ENCODE assay signal across 10 cellular contexts in the genomic region with DNA sequence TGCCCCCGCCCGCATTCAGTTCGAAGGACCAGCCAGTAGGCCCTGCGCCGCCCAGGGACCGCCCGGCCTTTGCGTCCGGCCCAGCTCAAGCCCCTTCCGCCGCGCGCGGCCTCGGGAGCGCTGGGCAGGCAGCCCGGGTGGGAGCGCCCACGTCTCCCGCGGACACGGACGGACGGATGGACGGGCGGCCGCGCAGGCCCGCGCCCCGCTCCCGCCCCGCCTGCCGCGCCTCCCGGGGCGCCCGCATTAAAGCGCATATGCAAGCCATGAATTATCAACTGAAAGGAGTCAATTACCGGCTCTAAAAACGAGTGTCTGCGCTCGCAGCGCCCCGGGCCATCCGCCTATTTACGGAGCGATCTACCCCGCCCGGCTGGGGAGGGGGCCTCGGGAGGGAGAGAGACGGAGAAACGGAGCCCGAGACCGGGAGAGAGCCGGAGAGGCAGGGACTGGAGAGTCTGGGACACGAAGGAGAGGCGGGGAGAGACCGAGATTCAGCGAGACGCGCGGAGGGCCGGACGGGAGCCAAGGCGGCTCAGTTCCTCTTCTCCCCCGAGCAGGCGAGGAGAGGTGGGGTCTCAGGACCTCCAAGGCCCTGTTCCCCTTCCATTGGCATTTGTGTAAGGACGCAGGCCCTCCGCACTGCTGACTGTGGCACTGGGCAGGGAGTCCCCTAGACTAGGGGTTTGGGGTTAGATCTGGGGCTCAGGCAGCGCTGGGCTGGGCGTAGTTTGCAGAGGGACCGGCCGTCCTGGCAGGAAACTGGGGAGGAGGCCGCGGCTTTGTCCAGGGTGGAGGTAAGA. TPM values are rescaled to one million over a fixed set of nuclear protein-coding genes. Genes with fewer than 3 reads are reported as not detected.
DNase-seq lines count a peak whose midpoint lies in the region; ATAC-seq and TF ChIP-seq lines count a peak whose summit lies in the region.
"Had no signal": no experiment of that assay in that cellular context is flagged by ENCODE, and none has a peak within 500 bp of the region (broad histone marks: within the 10 kb centered on the region; RNA-seq: fewer than 3 reads in every experiment).

No MANE protein-coding gene starts in this region.

- H4K20me1 ChIP-seq in SK-N-SH (ENCODE audit: insufficient read depth) (no peaks in the 10 kb centered on the region), Karpas-422 (ENCODE audit: insufficient read depth, low read depth, low read length) (no peaks in the 10 kb centered on the region)

- H3K18ac ChIP-seq in mesenchymal stem cell (ENCODE audit: low read depth in 1 of 2, low read length in 2 of 2): no peak overlapping the region

- no peak overlapping the region for H4K8ac ChIP-seq in mesenchymal stem cell (ENCODE audit: low read length)

- no peaks in the 10 kb centered on the region for H3K79me1 ChIP-seq in mesenchymal stem cell (replicated peaks; ENCODE audit: low read length, poor library complexity, severe bottlenecking)

- DNase-seq in SK-N-SH (peak; percentile 77), mesenchymal stem cell (no peak), testis (no peak), globus pallidus (ENCODE audit: low spot score) (no peak), Karpas-422 (no peak)
- DNase-seq: activated CD4-positive, alpha-beta memory T cell treated with anti-CD3 and anti-CD28 coated beads for 36 hours had no signal

- no peak overlapping the region for H3K23ac ChIP-seq in mesenchymal stem cell (ENCODE audit: low read length in 2 of 2)

- no peak overlapping the region for H2AK5ac ChIP-seq in mesenchymal stem cell (ENCODE audit: low read length, severe bottlenecking)

- no peak overlapping the region for H2BK5ac ChIP-seq in mesenchymal stem cell (ENCODE audit: low read depth, low read length, poor library complexity, severe bottlenecking)

- POLR2A ChIA-PET in SK-N-SH (lab: Yijun Ruan, JAX): no interaction called here

- no peak overlapping the region for H3K27ac ChIP-seq in SK-N-SH (ENCODE audit: low read depth in 2 of 2, low read length in 1 of 2)
- H3K27ac ChIP-seq in duodenal mucosa (ENCODE audit: low read depth, low read length): no peak overlapping the region
- no peak overlapping the region for H3K27ac ChIP-seq in mesenchymal stem cell (ENCODE audit: low read length, poor library complexity, severe bottlenecking)
- H3K27ac ChIP-seq in testis: no peak overlapping the region
- no peak overlapping the region for H3K27ac ChIP-seq in Karpas-422 (ENCODE audit: low read length)

- H2AFZ ChIP-seq in SK-N-SH (ENCODE audit: low read depth) (no peak overlapping the region), mesenchymal stem cell (ENCODE audit: low read depth, low read length) (no peak overlapping the region), Karpas-422 (ENCODE audit: low read length) (no peak overlapping the region)

- WGBS in SK-N-SH (ENCODE audit: low lambda C conversion rate): 50% methylated on average over 43 of the region's 76 CpGs
- 2% methylated on average over 76 of the region's 76 CpGs for WGBS in mesenchymal stem cell
- WGBS in testis, 2 donors: 3 to 5% methylated on average over 20 to 76 of the region's 76 CpGs

- TF ChIP-seq POLR2A in testis (IDR thresholded peaks at IDR 0.05): no peak

- no peak overlapping the region for H2BK120ac ChIP-seq in mesenchymal stem cell (ENCODE audit: low read depth, low read length)

- H3K36me3 ChIP-seq in SK-N-SH (replicated peaks in 1 of 2; ENCODE audit: control insufficient read depth in 1 of 2, insufficient read depth in 2 of 2, low read length in 1 of 2) (no peaks in the 10 kb centered on the region), duodenal mucosa (ENCODE audit: control insufficient read depth in 1 of 2, insufficient read depth in 2 of 2, low read length in 2 of 2) (no peaks in the 10 kb centered on the region), mesenchymal stem cell (ENCODE audit: control insufficient read depth in 1 of 2, insufficient read depth in 2 of 2, low read depth in 1 of 2, low read length in 2 of 2) (no peaks in the 10 kb centered on the region), testis (ENCODE audit: low read depth, missing control alignments) (no peaks in the 10 kb centered on the region), Karpas-422 (ENCODE audit: insufficient read depth, low read length) (no peaks in the 10 kb centered on the region)

- H3K27me3 ChIP-seq in SK-N-SH (ENCODE audit: insufficient read depth) (peaks cover 17% of the 10 kb centered on the region; the same call in 1 of the 2 replicates), duodenal mucosa (ENCODE audit: control insufficient read depth in 1 of 2, insufficient read depth in 2 of 2, low read length in 2 of 2) (peaks cover 40 to 45% of the 10 kb centered on the region in 2 donors), mesenchymal stem cell (ENCODE audit: control insufficient read depth in 1 of 2, insufficient read depth in 1 of 2, low read length in 2 of 2) (peaks cover 90% of the 10 kb centered on the region in 2 experiments), testis (no peaks in the 10 kb centered on the region), Karpas-422 (ENCODE audit: low read length) (no peaks in the 10 kb centered on the region)

- CTCF ChIA-PET in SK-N-SH (lab: Yijun Ruan, JAX): interaction anchor here (1.3 to 11.5 kb wide), 19 partner anchors 10 to 276 kb away, joined by 3 to 496 read pairs (median 23); a partner anchor contains a TSS

- H3K79me2 ChIP-seq in SK-N-SH (ENCODE audit: insufficient read depth) (no peaks in the 10 kb centered on the region), Karpas-422 (ENCODE audit: low read length) (no peaks in the 10 kb centered on the region)

- no peak for ATAC-seq in SK-N-SH treated with all-trans-retinoic acid at 6 μM for 48 hours
- no peak for ATAC-seq in GM18861 (IDR thresholded peaks at IDR 0.05; ENCODE audit: unreplicated experiment)
- ATAC-seq: HCT116 had no signal

- H3K4me1 ChIP-seq in SK-N-SH (ENCODE audit: control insufficient read depth in 1 of 2, insufficient read depth in 2 of 2, low read depth in 1 of 2, low read length in 1 of 2) (peaks cover 0 to 10% of the 10 kb centered on the region in 2 experiments; a peak in 1 of 4 replicates), duodenal mucosa (ENCODE audit: control insufficient read depth in 1 of 2, insufficient read depth in 2 of 2, low read length in 2 of 2) (peaks cover 0 to 6% of the 10 kb centered on the region in 2 donors), mesenchymal stem cell (ENCODE audit: control insufficient read depth, insufficient read depth, low read depth, low read length) (peaks cover 9% of the 10 kb centered on the region), testis (no peaks in the 10 kb centered on the region), Karpas-422 (ENCODE audit: low read length) (no peaks in the 10 kb centered on the region)

- H3K4me3 ChIP-seq in SK-N-SH (ENCODE audit: low read depth in 2 of 2, low read length in 1 of 2) (peak overlapping the region in 1 of 2 experiments; percentile 12; a peak in 1 of 4 replicates), duodenal mucosa (ENCODE audit: low read depth in 1 of 2, low read length in 2 of 2) (peak overlapping the region; percentile 20 to 45), mesenchymal stem cell (ENCODE audit: insufficient read depth in 1 of 2, low read depth in 1 of 2, low read length in 2 of 2) (peak overlapping the region; percentile 18 to 63), testis (peak overlapping the region; percentile 19 to 51), Karpas-422 (ENCODE audit: low read length) (no peak overlapping the region)

- TF ChIP-seq RAD21 in SK-N-SH (IDR thresholded peaks at IDR 0.05; ENCODE audit: low read length): no peak

- no peaks in the 10 kb centered on the region for H3K9me3 ChIP-seq in SK-N-SH
- no peaks in the 10 kb centered on the region for H3K9me3 ChIP-seq in duodenal mucosa (ENCODE audit: control insufficient read depth in 1 of 2, low read length in 2 of 2)
- no peaks in the 10 kb centered on the region for H3K9me3 ChIP-seq in mesenchymal stem cell (ENCODE audit: control insufficient read depth, low read length)
- no peaks in the 10 kb centered on the region for H3K9me3 ChIP-seq in testis
- H3K9me3 ChIP-seq in Karpas-422 (ENCODE audit: low read length): no peaks in the 10 kb centered on the region

- intact Hi-C loops in testis (cut with DNase I; ENCODE audit: low total_unique reads): loop anchor here (10.0 kb wide), 1 partner anchor 76 kb away; no protein-coding TSS in a partner anchor

- H3F3A ChIP-seq in SK-N-SH (replicated peaks; ENCODE audit: insufficient read depth): no peaks in the 10 kb centered on the region

- H4K91ac ChIP-seq in mesenchymal stem cell (ENCODE audit: low read length): no peak overlapping the region

- no peak overlapping the region for H3K4ac ChIP-seq in mesenchymal stem cell (ENCODE audit: low read depth in 1 of 2, low read length in 2 of 2)

- H3K9me2 ChIP-seq in SK-N-SH (no peaks in the 10 kb centered on the region), Karpas-422 (replicated peaks; ENCODE audit: insufficient read depth, low read length) (no peaks in the 10 kb centered on the region)

- no peak overlapping the region for H2BK15ac ChIP-seq in mesenchymal stem cell (ENCODE audit: low read depth, poor library complexity, severe bottlenecking)

- H2BK12ac ChIP-seq in mesenchymal stem cell (ENCODE audit: low read length in 2 of 2): no peak overlapping the region

- no peak overlapping the region for H3K4me2 ChIP-seq in SK-N-SH
- H3K4me2 ChIP-seq in mesenchymal stem cell (ENCODE audit: low read length, poor library complexity, severe bottlenecking): peak overlapping the region; percentile 65
- no peak overlapping the region for H3K4me2 ChIP-seq in Karpas-422 (ENCODE audit: low read depth, low read length, poor library complexity, severe bottlenecking)

- no peak for TF ChIP-seq EP300 in SK-N-SH (IDR thresholded peaks at IDR 0.05; ENCODE audit: borderline replicate concordance in 1 of 2, low read depth in 1 of 2, low read length in 1 of 2)

- no peak overlapping the region for H3K14ac ChIP-seq in mesenchymal stem cell (ENCODE audit: low read length in 2 of 2)

- TF ChIP-seq CTCF in SK-N-SH (IDR thresholded peaks at IDR 0.05): no peak
- TF ChIP-seq CTCF in testis (IDR thresholded peaks at IDR 0.05): no peak

- H3K9ac ChIP-seq in SK-N-SH: no peak overlapping the region
- no peak overlapping the region for H3K9ac ChIP-seq in duodenal mucosa (ENCODE audit: low read depth in 1 of 2, low read length in 2 of 2)
- H3K9ac ChIP-seq in mesenchymal stem cell (ENCODE audit: low read length): peak overlapping the region; percentile 45
- no peak overlapping the region for H3K9ac ChIP-seq in Karpas-422 (ENCODE audit: low read length)

RNA-seq across cellular contexts. Expression of a gene that starts 41.3 kb away (rescaled TPM):
- polyA plus RNA-seq in SK-N-SH (2012; rRNA removed) (not detected in 2 replicates), testis (ENCODE audit: insufficient read depth, low read depth, low replicate concordance) (1.1 TPM)
- polyA plus RNA-seq in SK-N-SH (2012; cell fraction: cytosol; rRNA removed): 0.01 TPM in 1 of 2 replicates, not detected in the other
- polyA plus RNA-seq in SK-N-SH (2012; cell fraction: nucleus; rRNA removed): not detected in 2 replicates
- polyA plus RNA-seq in mesenchymal stem cell (2013, experiment 1 of 2): not detected
- polyA plus RNA-seq in mesenchymal stem cell (2013, experiment 2 of 2): not detected
- total RNA-seq in testis: 1 to 10 TPM; 1.7 to 2.0 TPM
- not detected in 2 replicates for total RNA-seq in Karpas-422 (2014; rRNA removed; shearing (Covaris generic); ENCODE audit: low replicate concordance)

RNA-seq across cellular contexts. Expression of a gene that starts 54.2 kb away (rescaled TPM):
- polyA plus RNA-seq in SK-N-SH (2012; rRNA removed) (1.2 TPM in 2 replicates), testis (ENCODE audit: insufficient read depth, low read depth, low replicate concordance) (113 TPM)
- polyA plus RNA-seq in SK-N-SH (2012; cell fraction: cytosol; rRNA removed): 0.24 TPM in 2 replicates
- 7.5 and 14.7 TPM in 2 replicates for polyA plus RNA-seq in SK-N-SH (2012; cell fraction: nucleus; rRNA removed)
- polyA plus RNA-seq in mesenchymal stem cell (2013, experiment 1 of 2): 0.48 TPM
- 0.58 TPM for polyA plus RNA-seq in mesenchymal stem cell (2013, experiment 2 of 2)
- total RNA-seq in testis: 10 to 100 TPM; 55.8 to 72.0 TPM
- 1.3 TPM in 1 of 2 replicates, not detected in the other for total RNA-seq in Karpas-422 (2014; rRNA removed; shearing (Covaris generic); ENCODE audit: low replicate concordance)

Comparison
In these comparisons a context has a peak if more than half of its experiments do, and no peak if none do; other contexts are left out.
1. RNA of a gene that starts 54.2 kb away (total RNA-seq): 55.8 to 72.0 TPM in testis; 1.3 TPM in Karpas-422; every median in the first group is over 10 times any median in the second.